11 cellular contexts compared by ENCODE assay signal in genomic region chr2:74036450-74037175, GRCh38. TPM values are rescaled to one million over a fixed set of nuclear protein-coding genes. Genes with fewer than 3 reads are reported as not detected.
DNase-seq lines count a peak whose midpoint lies in the region; ATAC-seq and TF ChIP-seq lines count a peak whose summit lies in the region.
"Had no signal": no experiment of that assay in that cellular context is flagged by ENCODE, and none has a peak within 500 bp of the region (broad histone marks: within the 10 kb centered on the region; RNA-seq: fewer than 3 reads in every experiment).

No MANE protein-coding gene starts in this region.

- no peaks in the 10 kb centered on the region for H3K9me2 ChIP-seq in OCI-LY1 (ENCODE audit: low read depth, low read length)

- no peak for TF ChIP-seq POLR2A in spleen (IDR thresholded peaks at IDR 0.05)

- no peak for DNase-seq in activated T-cell treated with anti-CD3 and anti-CD28 coated beads, Interleukin-2, amount 50 U/mL, for 72 hours
- no peak for DNase-seq in activated T-cell treated with anti-CD3 and anti-CD28 coated beads, Interleukin-2, amount 50 U/mL, for 48 hours
- no peak for DNase-seq in spleen
- DNase-seq in activated effector memory CD4-positive, alpha-beta T cell treated with Interleukin-2 at 50 U/mL for 16 hours = no peak
- DNase-seq in NK-92 (lab: John Stamatoyannopoulos, UW; ENCODE audit: unreplicated experiment) = no peak
- DNase-seq: activated T-cell treated with anti-CD3 and anti-CD28 coated beads for 4 hours, NCI-H146, pancreas had no signal

- H3K27me3 Mint-ChIP-seq in activated T-cell treated with anti-CD3 and anti-CD28 coated beads, Interleukin-2, amount 50 U/mL, for 72 hours (ENCODE audit: low read depth) = no peaks in the 10 kb centered on the region
- no peaks in the 10 kb centered on the region for H3K27me3 Mint-ChIP-seq in dendritic cell treated with granulocyte-macrophage colony-stimulating factor and Interleukin-4, amounts not matched to agents 40 ng/mL and 50 ng/mL, for 4 days

- no peak for ATAC-seq in activated T-cell treated with anti-CD3 and anti-CD28 coated beads, Interleukin-2, amount 50 U/mL, for 72 hours (replicated peaks in 1 of 2)
- no peak for ATAC-seq in GM18517 (IDR thresholded peaks at IDR 0.05; ENCODE audit: unreplicated experiment)

- H3K36me3 Mint-ChIP-seq in activated T-cell treated with anti-CD3 and anti-CD28 coated beads, Interleukin-2, amount 50 U/mL, for 72 hours (ENCODE audit: insufficient read depth in 2 of 2) = no peaks in the 10 kb centered on the region
- H3K36me3 Mint-ChIP-seq in dendritic cell treated with granulocyte-macrophage colony-stimulating factor and Interleukin-4, amounts not matched to agents 40 ng/mL and 50 ng/mL, for 4 days (ENCODE audit: low read depth) = peaks cover 43% of the 10 kb centered on the region

- H3F3A ChIP-seq in OCI-LY1 (ENCODE audit: insufficient read depth, low read length) = no peaks in the 10 kb centered on the region

- H3K27ac ChIP-seq in OCI-LY1 (ENCODE audit: low read depth, low read length, poor library complexity, severe bottlenecking) (peak overlapping the region; percentile 84), spleen (peak overlapping the region; percentile 28 to 88 (median 72))

- H3K79me2 ChIP-seq in OCI-LY1 (ENCODE audit: insufficient read depth, low read length) = peaks cover 4% of the 10 kb centered on the region; the same call in 1 of the 2 replicates

- H3K9me3 Mint-ChIP-seq in activated T-cell treated with anti-CD3 and anti-CD28 coated beads, Interleukin-2, amount 50 U/mL, for 72 hours = no peaks in the 10 kb centered on the region
- peaks cover 7% of the 10 kb centered on the region for H3K9me3 Mint-ChIP-seq in dendritic cell treated with granulocyte-macrophage colony-stimulating factor and Interleukin-4, amounts not matched to agents 40 ng/mL and 50 ng/mL, for 4 days

- H3K9me3 ChIP-seq in OCI-LY1 (ENCODE audit: low read length) (no peaks in the 10 kb centered on the region), spleen (no peaks in the 10 kb centered on the region)
- H3K9me3 ChIP-seq: pancreas had no signal

- H3K27me3 ChIP-seq in OCI-LY1 (ENCODE audit: insufficient read depth, low read length) = no peaks in the 10 kb centered on the region
- no peaks in the 10 kb centered on the region for H3K27me3 ChIP-seq in spleen (replicated peaks in 1 of 7)
- H3K27me3 ChIP-seq: pancreas had no signal

- no peak overlapping the region for H3K4me3 Mint-ChIP-seq in activated T-cell treated with anti-CD3 and anti-CD28 coated beads, Interleukin-2, amount 50 U/mL, for 72 hours
- peak overlapping the region; percentile 51 for H3K4me3 Mint-ChIP-seq in dendritic cell treated with granulocyte-macrophage colony-stimulating factor and Interleukin-4, amounts not matched to agents 40 ng/mL and 50 ng/mL, for 4 days

- 41 to 62% (median 51%) methylated on average over 4 of the region's 4 CpGs for WGBS in spleen, 5 donors

- no peaks in the 10 kb centered on the region for H3K36me3 ChIP-seq in OCI-LY1 (ENCODE audit: insufficient read depth, low read length)
- no peaks in the 10 kb centered on the region for H3K36me3 ChIP-seq in spleen
- H3K36me3 ChIP-seq: pancreas had no signal

- H3K27ac Mint-ChIP-seq in activated T-cell treated with anti-CD3 and anti-CD28 coated beads, Interleukin-2, amount 50 U/mL, for 72 hours = peak overlapping the region; percentile 69
- peak overlapping the region; percentile 86 for H3K27ac Mint-ChIP-seq in dendritic cell treated with granulocyte-macrophage colony-stimulating factor and Interleukin-4, amounts not matched to agents 40 ng/mL and 50 ng/mL, for 4 days

- H2AFZ ChIP-seq in OCI-LY1 (ENCODE audit: low read length) = no peak overlapping the region

- TF ChIP-seq CTCF in OCI-LY1 (IDR thresholded peaks at IDR 0.05; ENCODE audit: low read length) = no peak
- no peak for TF ChIP-seq CTCF in spleen (IDR thresholded peaks at IDR 0.05 in 8 of 11, conservative IDR thresholded peaks at IDR 0.05 in 3 of 11)

- peak overlapping the region; percentile 42; the same call in 1 of the 2 replicates for H3K4me2 ChIP-seq in OCI-LY1 (ENCODE audit: low read length)

- H3K4me1 Mint-ChIP-seq in activated T-cell treated with anti-CD3 and anti-CD28 coated beads, Interleukin-2, amount 50 U/mL, for 72 hours (ENCODE audit: low read depth) = peaks cover 77% of the 10 kb centered on the region
- H3K4me1 Mint-ChIP-seq in dendritic cell treated with granulocyte-macrophage colony-stimulating factor and Interleukin-4, amounts not matched to agents 40 ng/mL and 50 ng/mL, for 4 days (ENCODE audit: low read depth) = peaks cover 94% of the 10 kb centered on the region

- no peak overlapping the region; the same call in 1 of the 2 replicates for H3K9ac ChIP-seq in OCI-LY1 (ENCODE audit: low read length)

- H3K4me3 ChIP-seq in OCI-LY1 (ENCODE audit: low read depth, low read length, poor library complexity, severe bottlenecking) = no peak overlapping the region
- H3K4me3 ChIP-seq in spleen = peak overlapping the region in 1 of 8 donors; percentile 22
- H3K4me3 ChIP-seq: pancreas had no signal

- peaks cover 59% of the 10 kb centered on the region for H3K4me1 ChIP-seq in OCI-LY1 (ENCODE audit: insufficient read depth, low read length, severe bottlenecking)
- peaks cover 29 to 97% (median 71%) of the 10 kb centered on the region in 6 donors for H3K4me1 ChIP-seq in spleen
- H3K4me1 ChIP-seq: pancreas had no signal

- intact Hi-C loops in dendritic cell treated with granulocyte-macrophage colony-stimulating factor and Interleukin-4, amounts not matched to agents 40 ng/mL and 50 ng/mL, for 4 days (cut with micrococcal nuclease) = loop anchor here (5.0 kb wide), 1 partner anchor 34 kb away; no protein-coding TSS in a partner anchor
- intact Hi-C loops in spleen (cut with DNase I; ENCODE audit: low total_unique reads) = no loop called here

- H4K20me1 ChIP-seq in OCI-LY1 (ENCODE audit: insufficient read depth, low read length) = no peaks in the 10 kb centered on the region

RNA-seq across cellular contexts. Expression of gene TET3, which starts 51.9 kb away (rescaled TPM):
- total RNA-seq in activated T-cell treated with anti-CD3 and anti-CD28 coated beads, Interleukin-2, amount 50 U/mL, for 72 hours = 10 to 100 TPM; 18.6 to 19.7 TPM
- 10 to 100 TPM; 18.9 to 27.6 (median 24.0) TPM for total RNA-seq in spleen
- polyA plus RNA-seq in spleen = 1 to 10 TPM; 1.6 to 3.9 (median 1.7) TPM
